28 cellular contexts compared by ENCODE assay signal in genomic region chr10:4977025-4977424, GRCh38.
"Had no signal": no experiment of that assay in that cellular context is flagged by ENCODE, and none has a peak within 500 bp of the region (broad histone marks: within the 10 kb centered on the region; RNA-seq: fewer than 3 reads in every experiment).

No MANE protein-coding gene starts in this region.

- H3K4me1 ChIP-seq: colonic mucosa, foreskin keratinocyte had no signal

- H3K27ac ChIP-seq: colonic mucosa, coronary artery, dorsolateral prefrontal cortex, epithelial cell of prostate, esophagus muscularis mucosa, esophagus squamous epithelium, foreskin keratinocyte, gastrocnemius medialis, gastroesophageal sphincter, heart left ventricle, heart right ventricle had no signal

- H3K36me3 ChIP-seq: colonic mucosa had no signal

- H3K27me3 ChIP-seq: colonic mucosa, dorsolateral prefrontal cortex, esophagus muscularis mucosa, esophagus squamous epithelium, foreskin keratinocyte, gastrocnemius medialis, gastroesophageal sphincter, heart left ventricle, heart right ventricle had no signal

- DNase-seq: colonic mucosa; cortex of kidney; dermis blood vessel endothelial cell; dorsolateral prefrontal cortex; effector CD4-positive, alpha-beta T cell; effector CD8-positive, alpha-beta T cell; effector memory CD4-positive, alpha-beta T cell; effector memory CD8-positive, alpha-beta T cell; endodermal cell; erythroblast; esophagus squamous epithelium; foreskin fibroblast; foreskin keratinocyte; foreskin melanocyte; gastrocnemius medialis; glutamatergic neuron; head of caudate nucleus; heart left ventricle; heart right ventricle had no signal

- H3K9me3 ChIP-seq: colonic mucosa, esophagus muscularis mucosa, esophagus squamous epithelium, gastrocnemius medialis, gastroesophageal sphincter, heart left ventricle, heart right ventricle had no signal

- H3K4me3 ChIP-seq: colonic mucosa, coronary artery, dorsolateral prefrontal cortex, esophagus muscularis mucosa, esophagus squamous epithelium, gastrocnemius medialis, gastroesophageal sphincter, heart left ventricle, heart right ventricle had no signal

- FAIRE-seq: colon, endometrium, endothelial cell of umbilical vein, frontal cortex had no signal

- ATAC-seq: effector memory CD8-positive, alpha-beta T cell; esophagus mucosa; foreskin keratinocyte; gastrocnemius medialis; gastroesophageal sphincter; heart left ventricle; heart right ventricle had no signal
